13 cellular contexts compared by ENCODE assay signal in the genomic region with DNA sequence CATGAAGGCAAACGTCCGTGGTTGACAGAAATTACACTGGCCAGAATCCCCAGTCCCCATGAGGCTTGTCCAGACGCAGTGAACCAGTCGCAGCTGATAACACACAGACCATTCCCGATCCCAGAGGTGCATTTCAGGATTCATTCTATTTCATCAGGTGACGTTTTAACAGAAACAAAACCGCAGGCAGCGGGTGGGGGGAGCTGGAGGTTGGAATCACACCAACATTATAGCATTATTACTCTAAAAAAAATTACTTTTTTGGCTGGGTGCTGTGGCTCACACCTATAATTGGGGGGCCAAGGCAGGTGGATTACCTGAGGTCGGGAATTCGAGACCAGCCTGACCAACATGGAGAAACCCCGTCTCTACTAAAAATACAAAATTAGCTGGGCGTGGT. TPM values are rescaled to one million over a fixed set of nuclear protein-coding genes. Genes with fewer than 3 reads are reported as not detected.
DNase-seq lines count a peak whose midpoint lies in the region; ATAC-seq and TF ChIP-seq lines count a peak whose summit lies in the region.
"Had no signal": no experiment of that assay in that cellular context is flagged by ENCODE, and none has a peak within 500 bp of the region (broad histone marks: within the 10 kb centered on the region; RNA-seq: fewer than 3 reads in every experiment).

No MANE protein-coding gene starts in this region.

- H3K27me3 Mint-ChIP-seq in natural killer cell treated with Interleukin-12 subunit alpha and Interleukin-12 subunit beta and Interleukin-15 and Interleukin-18, amount 100 ng/mL, for 72 hours: no peaks in the 10 kb centered on the region
- H3K27me3 Mint-ChIP-seq in natural killer cell (ENCODE audit: low read depth in 2 of 2) (no peaks in the 10 kb centered on the region), T-helper 17 cell (no peaks in the 10 kb centered on the region)

- no peak overlapping the region for H3K4me3 ChIP-seq in upper lobe of right lung
- H3K4me3 ChIP-seq: K562, mucosa of descending colon had no signal

- peaks cover 14% of the 10 kb centered on the region for H3K4me1 ChIP-seq in foreskin keratinocyte
- H3K4me1 ChIP-seq in upper lobe of right lung: peaks cover 33% of the 10 kb centered on the region

- ATAC-seq in natural killer cell treated with Interleukin-12 subunit alpha and Interleukin-12 subunit beta and Interleukin-15 and Interleukin-18, amount 100 ng/mL, for 72 hours: no peak
- ATAC-seq in natural killer cell (no peak), T-helper 17 cell (no peak), foreskin keratinocyte (no peak), upper lobe of right lung (no peak), GM21786 (IDR thresholded peaks at IDR 0.05; ENCODE audit: unreplicated experiment) (no peak)
- ATAC-seq: K562, mucosa of descending colon had no signal

- H3K9me3 ChIP-seq in T-helper 17 cell (ENCODE audit: control insufficient read depth, low read length, poor library complexity, severe bottlenecking): peaks cover 2% of the 10 kb centered on the region
- H3K9me3 ChIP-seq in upper lobe of right lung: no peaks in the 10 kb centered on the region
- H3K9me3 ChIP-seq: mucosa of descending colon had no signal

- DNase-seq in natural killer cell treated with Interleukin-12 subunit alpha and Interleukin-12 subunit beta and Interleukin-15 and Interleukin-18, amount 100 ng/mL, for 72 hours (ENCODE audit: low spot score): peak; percentile 42
- DNase-seq in natural killer cell (no peak), T-helper 17 cell (no peak), foreskin keratinocyte (no peak), upper lobe of right lung (peak; percentile 13), SHP77 treated with DMSO at 0.1 percent for 48 hours (lab: John Stamatoyannopoulos, UW) (no peak), iPS-NIHi11 (ENCODE audit: low spot score) (no peak)
- DNase-seq: activated effector memory CD4-positive, alpha-beta T cell treated with Interleukin-2 at 50 U/mL for 16 hours; effector CD8-positive, alpha-beta T cell; NCI-H1105 treated with DMSO at 0.1 percent for 48 hours had no signal

- H3K36me3 ChIP-seq in upper lobe of right lung: peaks cover 58% of the 10 kb centered on the region

- H3K4me1 Mint-ChIP-seq in natural killer cell treated with Interleukin-12 subunit alpha and Interleukin-12 subunit beta and Interleukin-15 and Interleukin-18, amount 100 ng/mL, for 72 hours (ENCODE audit: low read depth in 2 of 2): peaks cover 48 to 53% of the 10 kb centered on the region in 2 donors
- peaks cover 29 to 44% of the 10 kb centered on the region in 2 donors for H3K4me1 Mint-ChIP-seq in natural killer cell
- H3K4me1 Mint-ChIP-seq in T-helper 17 cell: peaks cover 37% of the 10 kb centered on the region

- H3K9me3 Mint-ChIP-seq in natural killer cell treated with Interleukin-12 subunit alpha and Interleukin-12 subunit beta and Interleukin-15 and Interleukin-18, amount 100 ng/mL, for 72 hours: no peaks in the 10 kb centered on the region
- H3K9me3 Mint-ChIP-seq in natural killer cell: no peaks in the 10 kb centered on the region

- H3K27ac Mint-ChIP-seq in natural killer cell treated with Interleukin-12 subunit alpha and Interleukin-12 subunit beta and Interleukin-15 and Interleukin-18, amount 100 ng/mL, for 72 hours: peak overlapping the region; percentile 79 to 92
- H3K27ac Mint-ChIP-seq in natural killer cell (no peak overlapping the region), T-helper 17 cell (peak overlapping the region; percentile 96)

- no peak for TF ChIP-seq CTCF in natural killer cell (IDR thresholded peaks at IDR 0.05)
- no peak for TF ChIP-seq CTCF in foreskin keratinocyte (conservative IDR thresholded peaks at IDR 0.05)
- TF ChIP-seq CTCF in upper lobe of right lung (IDR thresholded peaks at IDR 0.05): no peak

- H3K4me3 Mint-ChIP-seq in natural killer cell treated with Interleukin-12 subunit alpha and Interleukin-12 subunit beta and Interleukin-15 and Interleukin-18, amount 100 ng/mL, for 72 hours: peak overlapping the region; percentile 76
- H3K4me3 Mint-ChIP-seq in natural killer cell (no peak overlapping the region), T-helper 17 cell (peak overlapping the region; percentile 87)

- peaks cover 9% of the 10 kb centered on the region for H3K36me3 Mint-ChIP-seq in natural killer cell treated with Interleukin-12 subunit alpha and Interleukin-12 subunit beta and Interleukin-15 and Interleukin-18, amount 100 ng/mL, for 72 hours
- no peaks in the 10 kb centered on the region for H3K36me3 Mint-ChIP-seq in natural killer cell
- peaks cover 6% of the 10 kb centered on the region for H3K36me3 Mint-ChIP-seq in T-helper 17 cell (ENCODE audit: low read depth)

- H3K27ac ChIP-seq in foreskin keratinocyte: peak overlapping the region; percentile 93
- H3K27ac ChIP-seq in upper lobe of right lung: no peak overlapping the region

- H3K27me3 ChIP-seq in foreskin keratinocyte: no peaks in the 10 kb centered on the region
- H3K27me3 ChIP-seq in upper lobe of right lung: no peaks in the 10 kb centered on the region

- intact Hi-C loops in natural killer cell (cut with micrococcal nuclease) (loop anchor here (10.0 kb wide), 2 partner anchors 123 to 173 kb away; no protein-coding TSS in a partner anchor), upper lobe of right lung (cut with DNase I) (loop anchor here (10.0 kb wide), 1 partner anchor 93 kb away; a partner anchor contains a TSS)

RNA-seq across cellular contexts. Expression of a gene that starts 25.2 kb away (rescaled TPM):
- total RNA-seq in natural killer cell treated with Interleukin-12 subunit alpha and Interleukin-12 subunit beta and Interleukin-15 and Interleukin-18, amount 100 ng/mL, for 72 hours: 100 to 1,000 TPM in 1 of 2 donors, 10 to 100 TPM in 1; 91.5 to 136 TPM
- total RNA-seq in natural killer cell (10 to 100 TPM; 20.9 to 25.0 (median 21.1) TPM), T-helper 17 cell (10 to 100 TPM; 32.8 to 34.0 TPM), foreskin keratinocyte (42.2 and 52.5 TPM in 2 replicates), upper lobe of right lung (21.4 TPM)
- polyA plus RNA-seq in foreskin keratinocyte: 27.3 and 34.3 TPM in 2 replicates

RNA-seq across cellular contexts. Expression of a gene that starts 25.4 kb away (rescaled TPM):
- 10 to 100 TPM in 1 of 2 donors, 1 to 10 TPM in 1; 8.0 to 12.1 TPM for total RNA-seq in natural killer cell treated with Interleukin-12 subunit alpha and Interleukin-12 subunit beta and Interleukin-15 and Interleukin-18, amount 100 ng/mL, for 72 hours
- 1 to 10 TPM; 2.0 to 6.4 (median 5.1) TPM for total RNA-seq in natural killer cell
- 1 to 10 TPM; 1.7 to 3.6 TPM for total RNA-seq in T-helper 17 cell
- total RNA-seq in foreskin keratinocyte: 2.7 and 2.8 TPM in 2 replicates
- polyA plus RNA-seq in foreskin keratinocyte: 1.8 and 2.0 TPM in 2 replicates
- total RNA-seq in upper lobe of right lung: 8.0 TPM

Comparison
In these comparisons a context has a peak if more than half of its experiments do, and no peak if none do; other contexts are left out.
1. DNase-seq: peak in natural killer cell treated with Interleukin-12 subunit alpha and Interleukin-12 subunit beta and Interleukin-15 and Interleukin-18, amount 100 ng/mL, for 72 hours (single experiment) and upper lobe of right lung (single experiment); none in natural killer cell (single experiment), T-helper 17 cell (0 of 3), foreskin keratinocyte (0 of 2), SHP77 treated with DMSO at 0.1 percent for 48 hours (single experiment) and iPS-NIHi11 (single experiment).
2. H3K27ac Mint-ChIP-seq: peak in natural killer cell treated with Interleukin-12 subunit alpha and Interleukin-12 subunit beta and Interleukin-15 and Interleukin-18, amount 100 ng/mL, for 72 hours (2 of 2) and T-helper 17 cell (single experiment); none in natural killer cell (0 of 2).